21 cellular contexts compared by ENCODE assay signal in genomic region chr16:66085651-66086050, GRCh38.
DNase-seq lines count a peak whose midpoint lies in the region; ATAC-seq and TF ChIP-seq lines count a peak whose summit lies in the region.
"Had no signal": no experiment of that assay in that cellular context is flagged by ENCODE, and none has a peak within 500 bp of the region (broad histone marks: within the 10 kb centered on the region; RNA-seq: fewer than 3 reads in every experiment).

No MANE protein-coding gene starts in this region.

- peaks cover 2% of the 10 kb centered on the region for H3K27me3 Mint-ChIP-seq in neural progenitor cell (ENCODE audit: insufficient read depth, low read depth)
- H3K27me3 Mint-ChIP-seq: B cell; CD4-positive, CD25-positive, alpha-beta regulatory T cell had no signal

- TF ChIP-seq CTCF in epithelial cell of esophagus (IDR thresholded peaks at IDR 0.05; ENCODE audit: insufficient read depth, low read depth, low read length, missing control alignments), result no peak
- TF ChIP-seq CTCF in neural progenitor cell (IDR thresholded peaks at IDR 0.05), result no peak
- TF ChIP-seq CTCF in OCI-LY7 (conservative IDR thresholded peaks at IDR 0.05; ENCODE audit: low read length), result no peak

- H2AFZ ChIP-seq in neural progenitor cell (replicated peaks) (no peak overlapping the region), OCI-LY7 (ENCODE audit: low read length) (no peak overlapping the region)
- H2AFZ ChIP-seq: GM23248 had no signal

- POLR2A ChIA-PET in OCI-LY7 (lab: Charles Lee), result no interaction called here

- H3K36me3 ChIP-seq in neural progenitor cell, result no peaks in the 10 kb centered on the region
- H3K36me3 ChIP-seq in OCI-LY7 (ENCODE audit: insufficient read depth, low read length), result no peaks in the 10 kb centered on the region
- H3K36me3 ChIP-seq: BLaER1 had no signal

- H3K9me3 Mint-ChIP-seq in neural progenitor cell, result no peaks in the 10 kb centered on the region

- no peak overlapping the region for H3K4me3 ChIP-seq in epithelial cell of esophagus (ENCODE audit: low read length)
- H3K4me3 ChIP-seq in neural progenitor cell, result no peak overlapping the region
- no peak overlapping the region for H3K4me3 ChIP-seq in OCI-LY7 (ENCODE audit: low read depth, low read length, poor library complexity, severe bottlenecking)
- H3K4me3 ChIP-seq: BLaER1, GM23248 had no signal

- H3K27ac Mint-ChIP-seq in neural progenitor cell, result peak overlapping the region; percentile 10
- H3K27ac Mint-ChIP-seq: B cell; CD4-positive, CD25-positive, alpha-beta regulatory T cell; CD8-positive, alpha-beta T cell had no signal

- intact Hi-C loops in OCI-LY7 (cut with micrococcal nuclease; ENCODE audit: unreplicated experiment), result no loop called here

- H3K4me3 Mint-ChIP-seq in neural progenitor cell, result no peak overlapping the region
- H3K4me3 Mint-ChIP-seq: B cell; CD4-positive, CD25-positive, alpha-beta regulatory T cell; CD8-positive, alpha-beta T cell had no signal

- H3K4me1 ChIP-seq in neural progenitor cell, result no peaks in the 10 kb centered on the region
- H3K4me1 ChIP-seq in OCI-LY7 (ENCODE audit: insufficient read depth, low read length, poor library complexity, severe bottlenecking), result no peaks in the 10 kb centered on the region
- H3K4me1 ChIP-seq: Caco-2 had no signal

- no TSS peak for BruUV-seq in OCI-LY7 (replicated peaks; lab: Mats Ljungman, UMichigan)

- H3K36me3 Mint-ChIP-seq in neural progenitor cell, result no peaks in the 10 kb centered on the region
- H3K36me3 Mint-ChIP-seq: CD4-positive, CD25-positive, alpha-beta regulatory T cell; CD8-positive, alpha-beta T cell had no signal

- H3K9ac ChIP-seq in neural progenitor cell, result no peak overlapping the region
- H3K9ac ChIP-seq: BLaER1, GM23248 had no signal

- no peak for ATAC-seq in HG03108 (IDR thresholded peaks at IDR 0.05; ENCODE audit: unreplicated experiment)
- ATAC-seq: CD8-positive, alpha-beta T cell; HCT116 had no signal

- no peaks in the 10 kb centered on the region for H3K27me3 ChIP-seq in neural progenitor cell
- H3K27me3 ChIP-seq: BLaER1 had no signal

- H3K9me3 ChIP-seq in neural progenitor cell (ENCODE audit: low read depth) (no peaks in the 10 kb centered on the region), OCI-LY7 (ENCODE audit: low read length) (no peaks in the 10 kb centered on the region)
- H3K9me3 ChIP-seq: BLaER1, Caco-2 had no signal

- no peaks in the 10 kb centered on the region for H3F3A ChIP-seq in neural progenitor cell (ENCODE audit: low read depth)

- peaks cover 3% of the 10 kb centered on the region for H3K4me1 Mint-ChIP-seq in neural progenitor cell
- H3K4me1 Mint-ChIP-seq: B cell; CD4-positive, CD25-positive, alpha-beta regulatory T cell had no signal

- H3K79me2 ChIP-seq in neural progenitor cell (ENCODE audit: low read depth) (no peaks in the 10 kb centered on the region), OCI-LY7 (ENCODE audit: insufficient read depth, low read depth, low read length) (no peaks in the 10 kb centered on the region)

- H3K27ac ChIP-seq in neural progenitor cell (no peak overlapping the region), OCI-LY7 (ENCODE audit: low read depth, low read length, poor library complexity, severe bottlenecking) (no peak overlapping the region)
- H3K27ac ChIP-seq: 22Rv1, BLaER1, C4-2B, GM23248 had no signal

- H4K20me1 ChIP-seq in neural progenitor cell (ENCODE audit: low read depth), result no peaks in the 10 kb centered on the region
- no peaks in the 10 kb centered on the region for H4K20me1 ChIP-seq in OCI-LY7 (ENCODE audit: insufficient read depth, low read length)
- H4K20me1 ChIP-seq: BLaER1 had no signal

- CTCF ChIA-PET in OCI-LY7 (lab: Charles Lee; ENCODE audit: unreplicated experiment), result no interaction called here

- H3K4me2 ChIP-seq in neural progenitor cell (no peak overlapping the region), OCI-LY7 (ENCODE audit: low read length) (no peak overlapping the region)
- H3K4me2 ChIP-seq: BLaER1 had no signal

- peak; percentile 5 for DNase-seq in DMS 273 (lab: John Stamatoyannopoulos, UW; ENCODE audit: unreplicated experiment)
- DNase-seq in DMS 273 treated with DMSO at 0.1 percent for 48 hours (lab: John Stamatoyannopoulos, UW), result no peak
- DNase-seq in epithelial cell of esophagus (ENCODE audit: low read depth), result peak; percentile 57
- no peak for DNase-seq in neural progenitor cell (ENCODE audit: low spot score)
- no peak for DNase-seq in T-helper 9 cell
- no peak for DNase-seq in stimulated activated CD8-positive, alpha-beta memory T cell treated with anti-CD3 and anti-CD28 coated beads, Interleukin-4, amount 100 ng/mL, for 48 hours
- DNase-seq in OCI-LY7 (ENCODE audit: low spot score), result no peak
- DNase-seq: Caco-2; CD4-positive, CD25-positive, alpha-beta regulatory T cell; CD8-positive, alpha-beta T cell; DMS53; DMS79 treated with DMSO at 0.1 percent for 48 hours; GF-D8; GM23248; H7 had no signal

- H3K9me2 ChIP-seq in OCI-LY7 (ENCODE audit: insufficient read depth, low read length), result no peaks in the 10 kb centered on the region

Comparison
In these comparisons a context has a peak if more than half of its experiments do, and no peak if none do; other contexts are left out.
1. DNase-seq: peak in DMS 273 (single experiment) and epithelial cell of esophagus (single experiment); none in DMS 273 treated with DMSO at 0.1 percent for 48 hours (single experiment), neural progenitor cell (single experiment), T-helper 9 cell (single experiment), stimulated activated CD8-positive, alpha-beta memory T cell treated with anti-CD3 and anti-CD28 coated beads, Interleukin-4, amount 100 ng/mL, for 48 hours (single experiment) and OCI-LY7 (single experiment).